In genomic region chr14:77616454-77617229, GRCh38 we compare ENCODE assay signal across 1 cellular context.
A peak's percentile ranks its signal among the peaks of the same experiment; 100 is the strongest.
TF ChIP-seq lines count a peak whose summit lies in the region.

TSS of gene SPTLC2 (minus strand) at chr14:77616637. CDS start at chr14:77616579, 58 bp downstream.

TF ChIP-seq in K562, 482 proteins besides CTCF, POLR2A, EP300 and RAD21 (continued from another document and continues in another):
- TF ChIP-seq, protein P1, sequence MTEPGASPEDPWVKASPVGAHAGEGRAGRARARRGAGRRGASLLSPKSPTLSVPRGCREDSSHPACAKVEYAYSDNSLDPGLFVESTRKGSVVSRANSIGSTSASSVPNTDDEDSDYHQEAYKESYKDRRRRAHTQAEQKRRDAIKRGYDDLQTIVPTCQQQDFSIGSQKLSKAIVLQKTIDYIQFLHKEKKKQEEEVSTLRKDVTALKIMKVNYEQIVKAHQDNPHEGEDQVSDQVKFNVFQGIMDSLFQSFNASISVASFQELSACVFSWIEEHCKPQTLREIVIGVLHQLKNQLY (CRISPR knock-in tag; conservative IDR thresholded peaks at IDR 0.05): no peak
- no peak for TF ChIP-seq ZNF79 (CRISPR knock-in tag; IDR thresholded peaks at IDR 0.05; ENCODE audit: low read depth)
- no peak for TF ChIP-seq ZNF232 (CRISPR knock-in tag; IDR thresholded peaks at IDR 0.05)
- no peak for TF ChIP-seq ZFP1 (CRISPR knock-in tag; IDR thresholded peaks at IDR 0.05)
- no peak for TF ChIP-seq BCOR (IDR thresholded peaks at IDR 0.05)
- TF ChIP-seq, protein P2, sequence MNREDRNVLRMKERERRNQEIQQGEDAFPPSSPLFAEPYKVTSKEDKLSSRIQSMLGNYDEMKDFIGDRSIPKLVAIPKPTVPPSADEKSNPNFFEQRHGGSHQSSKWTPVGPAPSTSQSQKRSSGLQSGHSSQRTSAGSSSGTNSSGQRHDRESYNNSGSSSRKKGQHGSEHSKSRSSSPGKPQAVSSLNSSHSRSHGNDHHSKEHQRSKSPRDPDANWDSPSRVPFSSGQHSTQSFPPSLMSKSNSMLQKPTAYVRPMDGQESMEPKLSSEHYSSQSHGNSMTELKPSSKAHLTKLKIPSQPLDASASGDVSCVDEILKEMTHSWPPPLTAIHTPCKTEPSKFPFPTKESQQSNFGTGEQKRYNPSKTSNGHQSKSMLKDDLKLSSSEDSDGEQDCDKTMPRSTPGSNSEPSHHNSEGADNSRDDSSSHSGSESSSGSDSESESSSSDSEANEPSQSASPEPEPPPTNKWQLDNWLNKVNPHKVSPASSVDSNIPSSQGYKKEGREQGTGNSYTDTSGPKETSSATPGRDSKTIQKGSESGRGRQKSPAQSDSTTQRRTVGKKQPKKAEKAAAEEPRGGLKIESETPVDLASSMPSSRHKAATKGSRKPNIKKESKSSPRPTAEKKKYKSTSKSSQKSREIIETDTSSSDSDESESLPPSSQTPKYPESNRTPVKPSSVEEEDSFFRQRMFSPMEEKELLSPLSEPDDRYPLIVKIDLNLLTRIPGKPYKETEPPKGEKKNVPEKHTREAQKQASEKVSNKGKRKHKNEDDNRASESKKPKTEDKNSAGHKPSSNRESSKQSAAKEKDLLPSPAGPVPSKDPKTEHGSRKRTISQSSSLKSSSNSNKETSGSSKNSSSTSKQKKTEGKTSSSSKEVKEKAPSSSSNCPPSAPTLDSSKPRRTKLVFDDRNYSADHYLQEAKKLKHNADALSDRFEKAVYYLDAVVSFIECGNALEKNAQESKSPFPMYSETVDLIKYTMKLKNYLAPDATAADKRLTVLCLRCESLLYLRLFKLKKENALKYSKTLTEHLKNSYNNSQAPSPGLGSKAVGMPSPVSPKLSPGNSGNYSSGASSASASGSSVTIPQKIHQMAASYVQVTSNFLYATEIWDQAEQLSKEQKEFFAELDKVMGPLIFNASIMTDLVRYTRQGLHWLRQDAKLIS (CRISPR knock-in tag; IDR thresholded peaks at IDR 0.05): no peak
- no peak for TF ChIP-seq ELK3 (CRISPR knock-in tag; IDR thresholded peaks at IDR 0.05)
- no peak for TF ChIP-seq ZNF318 (IDR thresholded peaks at IDR 0.05; ENCODE audit: borderline replicate concordance in 1 of 2, low read depth in 1 of 2)
- TF ChIP-seq, protein P3, sequence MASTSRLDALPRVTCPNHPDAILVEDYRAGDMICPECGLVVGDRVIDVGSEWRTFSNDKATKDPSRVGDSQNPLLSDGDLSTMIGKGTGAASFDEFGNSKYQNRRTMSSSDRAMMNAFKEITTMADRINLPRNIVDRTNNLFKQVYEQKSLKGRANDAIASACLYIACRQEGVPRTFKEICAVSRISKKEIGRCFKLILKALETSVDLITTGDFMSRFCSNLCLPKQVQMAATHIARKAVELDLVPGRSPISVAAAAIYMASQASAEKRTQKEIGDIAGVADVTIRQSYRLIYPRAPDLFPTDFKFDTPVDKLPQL (IDR thresholded peaks at IDR 0.05; ENCODE audit: extremely low read depth, insufficient read length): no peak
- peak; percentile 71 for TF ChIP-seq TBP (optimal IDR thresholded peaks at IDR 0.05; ENCODE audit: low read depth, low read length)
- no peak for TF ChIP-seq FOSL1 (tag; conservative IDR thresholded peaks at IDR 0.05)
- no peak for TF ChIP-seq ZNF174 (CRISPR knock-in tag; IDR thresholded peaks at IDR 0.05)
- TF ChIP-seq, protein P4, sequence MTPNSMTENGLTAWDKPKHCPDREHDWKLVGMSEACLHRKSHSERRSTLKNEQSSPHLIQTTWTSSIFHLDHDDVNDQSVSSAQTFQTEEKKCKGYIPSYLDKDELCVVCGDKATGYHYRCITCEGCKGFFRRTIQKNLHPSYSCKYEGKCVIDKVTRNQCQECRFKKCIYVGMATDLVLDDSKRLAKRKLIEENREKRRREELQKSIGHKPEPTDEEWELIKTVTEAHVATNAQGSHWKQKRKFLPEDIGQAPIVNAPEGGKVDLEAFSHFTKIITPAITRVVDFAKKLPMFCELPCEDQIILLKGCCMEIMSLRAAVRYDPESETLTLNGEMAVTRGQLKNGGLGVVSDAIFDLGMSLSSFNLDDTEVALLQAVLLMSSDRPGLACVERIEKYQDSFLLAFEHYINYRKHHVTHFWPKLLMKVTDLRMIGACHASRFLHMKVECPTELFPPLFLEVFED (CRISPR knock-in tag; conservative IDR thresholded peaks at IDR 0.05): no peak
- TF ChIP-seq NUFIP1 (IDR thresholded peaks at IDR 0.05; ENCODE audit: partially characterized antibody): no peak
- TF ChIP-seq CBX3 (IDR thresholded peaks at IDR 0.05; ENCODE audit: borderline replicate concordance in 1 of 2, low read length in 2 of 2): 0 out of 3 replicates have a peak, but pooled peaks of 1 of the 2 experiments have one; percentile 70
- TF ChIP-seq ZNF280A (IDR thresholded peaks at IDR 0.05; ENCODE audit: low read depth, partially characterized antibody): no peak
- TF ChIP-seq KDM2B (CRISPR knock-in tag; IDR thresholded peaks at IDR 0.05): no peak
- TF ChIP-seq, protein P5, sequence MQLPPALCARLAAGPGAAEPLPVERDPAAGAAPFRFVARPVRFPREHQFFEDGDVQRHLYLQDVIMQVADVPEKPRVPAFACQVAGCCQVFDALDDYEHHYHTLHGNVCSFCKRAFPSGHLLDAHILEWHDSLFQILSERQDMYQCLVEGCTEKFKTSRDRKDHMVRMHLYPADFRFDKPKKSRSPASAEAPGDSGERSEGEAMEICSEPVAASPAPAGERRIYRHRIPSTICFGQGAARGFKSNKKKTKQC (CRISPR knock-in tag; IDR thresholded peaks at IDR 0.05): no peak
- no peak for TF ChIP-seq ZNF311 (CRISPR knock-in tag; IDR thresholded peaks at IDR 0.05)
- no peak for TF ChIP-seq NR4A1 (CRISPR knock-in tag; IDR thresholded peaks at IDR 0.05)
- TF ChIP-seq NR4A1 (tag; IDR thresholded peaks at IDR 0.05): no peak
- TF ChIP-seq GTF2F1 (IDR thresholded peaks at IDR 0.05; ENCODE audit: low read depth, low read length): no peak
- TF ChIP-seq THRAP3 (IDR thresholded peaks at IDR 0.05; ENCODE audit: borderline replicate concordance): no peak
- TF ChIP-seq, protein P6, sequence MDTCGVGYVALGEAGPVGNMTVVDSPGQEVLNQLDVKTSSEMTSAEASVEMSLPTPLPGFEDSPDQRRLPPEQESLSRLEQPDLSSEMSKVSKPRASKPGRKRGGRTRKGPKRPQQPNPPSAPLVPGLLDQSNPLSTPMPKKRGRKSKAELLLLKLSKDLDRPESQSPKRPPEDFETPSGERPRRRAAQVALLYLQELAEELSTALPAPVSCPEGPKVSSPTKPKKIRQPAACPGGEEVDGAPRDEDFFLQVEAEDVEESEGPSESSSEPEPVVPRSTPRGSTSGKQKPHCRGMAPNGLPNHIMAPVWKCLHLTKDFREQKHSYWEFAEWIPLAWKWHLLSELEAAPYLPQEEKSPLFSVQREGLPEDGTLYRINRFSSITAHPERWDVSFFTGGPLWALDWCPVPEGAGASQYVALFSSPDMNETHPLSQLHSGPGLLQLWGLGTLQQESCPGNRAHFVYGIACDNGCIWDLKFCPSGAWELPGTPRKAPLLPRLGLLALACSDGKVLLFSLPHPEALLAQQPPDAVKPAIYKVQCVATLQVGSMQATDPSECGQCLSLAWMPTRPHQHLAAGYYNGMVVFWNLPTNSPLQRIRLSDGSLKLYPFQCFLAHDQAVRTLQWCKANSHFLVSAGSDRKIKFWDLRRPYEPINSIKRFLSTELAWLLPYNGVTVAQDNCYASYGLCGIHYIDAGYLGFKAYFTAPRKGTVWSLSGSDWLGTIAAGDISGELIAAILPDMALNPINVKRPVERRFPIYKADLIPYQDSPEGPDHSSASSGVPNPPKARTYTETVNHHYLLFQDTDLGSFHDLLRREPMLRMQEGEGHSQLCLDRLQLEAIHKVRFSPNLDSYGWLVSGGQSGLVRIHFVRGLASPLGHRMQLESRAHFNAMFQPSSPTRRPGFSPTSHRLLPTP (IDR thresholded peaks at IDR 0.05; ENCODE audit: borderline replicate concordance, extremely low read depth, insufficient read length): no peak
- TF ChIP-seq FIP1L1 (IDR thresholded peaks at IDR 0.05; ENCODE audit: low read depth, low read length, poor library complexity, severe bottlenecking): no peak
- peak; percentile 41; the same call in 1 of the 2 replicates for TF ChIP-seq ETS1 (conservative IDR thresholded peaks at IDR 0.05; ENCODE audit: control insufficient read depth, low read depth, low read length)
- no peak for TF ChIP-seq SAFB (IDR thresholded peaks at IDR 0.05; ENCODE audit: borderline replicate concordance, low read depth, low read length)
- no peak for TF ChIP-seq ZNF253 (CRISPR knock-in tag; conservative IDR thresholded peaks at IDR 0.05)
- no peak for TF ChIP-seq MCM2 (IDR thresholded peaks at IDR 0.05; ENCODE audit: low read depth)
- TF ChIP-seq TFAM (CRISPR knock-in tag; conservative IDR thresholded peaks at IDR 0.05): no peak
- TF ChIP-seq ZNF780A (CRISPR knock-in tag; IDR thresholded peaks at IDR 0.05): no peak
- no peak for TF ChIP-seq DIDO1 (tag; IDR thresholded peaks at IDR 0.05; ENCODE audit: low read depth)
- TF ChIP-seq SP2 (IDR thresholded peaks at IDR 0.05; ENCODE audit: extremely low read depth, low read depth, low read length, poor library complexity, severe bottlenecking): peak; percentile 76
- TF ChIP-seq TCFL5 (CRISPR knock-in tag; conservative IDR thresholded peaks at IDR 0.05): no peak
- TF ChIP-seq NFIX (CRISPR knock-in tag; IDR thresholded peaks at IDR 0.05; ENCODE audit: low read depth): no peak
- 0 out of 2 replicates have a peak, but pooled peaks have one; percentile 7 for TF ChIP-seq CREM (IDR thresholded peaks at IDR 0.05; ENCODE audit: low read depth)
- TF ChIP-seq SREBF1 (IDR thresholded peaks at IDR 0.05; ENCODE audit: borderline replicate concordance, low read depth, low read length): no peak
- TF ChIP-seq ZNF197 (CRISPR knock-in tag; IDR thresholded peaks at IDR 0.05; ENCODE audit: low read depth): no peak
